Comparison of ENCODE assay signal across 8 cellular contexts in the genomic region with DNA sequence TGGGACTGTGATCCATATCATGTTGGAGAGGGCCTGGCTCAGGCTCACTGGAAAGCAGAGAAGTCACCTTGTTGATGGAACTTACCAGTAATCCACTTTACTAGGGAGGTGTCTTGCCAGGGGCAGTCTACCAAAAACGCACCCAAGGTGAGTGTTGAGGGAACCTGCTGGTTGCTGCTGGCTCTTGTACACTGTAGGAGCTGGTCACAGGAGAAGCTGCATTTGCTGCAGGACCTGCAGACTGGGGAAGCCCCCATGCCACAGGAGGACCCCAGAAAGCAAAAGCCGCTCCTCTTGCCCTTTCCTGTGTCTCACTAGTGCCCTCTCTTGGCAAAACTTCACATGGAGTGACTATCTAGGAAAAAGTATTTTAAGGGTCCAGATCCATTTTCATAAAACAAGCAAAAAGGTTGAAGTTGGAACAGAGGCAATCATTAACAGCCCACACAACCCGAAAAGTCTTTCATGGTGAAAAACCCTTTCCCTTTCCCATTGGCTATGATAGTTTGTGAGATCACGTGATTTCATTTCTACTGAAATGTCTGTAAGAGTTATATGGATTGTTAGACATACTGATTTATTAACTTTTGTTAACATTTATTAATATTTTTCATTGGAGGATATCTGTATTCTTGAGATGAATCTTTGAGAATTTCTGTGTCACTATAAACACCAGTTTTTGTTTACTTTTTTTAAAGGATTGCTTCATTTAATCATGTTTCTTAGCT. TPM values are rescaled to one million over a fixed set of nuclear protein-coding genes. Genes with fewer than 3 reads are reported as not detected.
DNase-seq lines count a peak whose midpoint lies in the region; ATAC-seq lines count a peak whose summit lies in the region.

No MANE protein-coding gene starts in this region.

- H3K4me1 Mint-ChIP-seq in immature natural killer cell = no peaks in the 10 kb centered on the region

- H3K9me3 ChIP-seq in HUES48 (ENCODE audit: control insufficient read depth, insufficient read depth, low read length) (no peaks in the 10 kb centered on the region), adipocyte (ENCODE audit: control insufficient read depth, low read length) (no peaks in the 10 kb centered on the region), aorta (ENCODE audit: control insufficient read depth, low read length) (no peaks in the 10 kb centered on the region)

- H3K9ac ChIP-seq in HUES48 (ENCODE audit: low read depth, low read length) (no peak overlapping the region), adipocyte (ENCODE audit: low read length) (no peak overlapping the region)

- no peaks in the 10 kb centered on the region for H3K36me3 ChIP-seq in HUES48 (ENCODE audit: control insufficient read depth, insufficient read depth, low read length)
- H3K36me3 ChIP-seq in adipocyte (ENCODE audit: control insufficient read depth, insufficient read depth, low read length, severe bottlenecking) = no peaks in the 10 kb centered on the region
- no peaks in the 10 kb centered on the region for H3K36me3 ChIP-seq in aorta (ENCODE audit: control insufficient read depth in 1 of 2, insufficient read depth in 2 of 2, low read length in 1 of 2)

- intact Hi-C loops in aorta (cut with DNase I) = loop anchor here in 1 of 2 donors (5.0 to 10.0 kb wide), 2 partner anchors 55 to 193 kb away; no protein-coding TSS in a partner anchor

- no peaks in the 10 kb centered on the region for H3K36me3 Mint-ChIP-seq in immature natural killer cell

- no peak overlapping the region for H3K4me3 ChIP-seq in HUES48 (ENCODE audit: low read depth, low read length)
- H3K4me3 ChIP-seq in adipocyte (ENCODE audit: low read length) = no peak overlapping the region
- H3K4me3 ChIP-seq in aorta (ENCODE audit: low read length in 2 of 2) = no peak overlapping the region

- H3K27ac ChIP-seq in HUES48 (ENCODE audit: low read depth, low read length) (peak overlapping the region; percentile 17), aorta (ENCODE audit: low read depth in 1 of 2, low read length in 2 of 2) (no peak overlapping the region)

- H3K4me1 ChIP-seq in HUES48 (ENCODE audit: control insufficient read depth, insufficient read depth, low read length) (peaks cover 35% of the 10 kb centered on the region), adipocyte (ENCODE audit: control insufficient read depth, insufficient read depth, low read length) (peaks cover 60% of the 10 kb centered on the region), aorta (ENCODE audit: control insufficient read depth in 1 of 2, insufficient read depth in 2 of 2, low read length in 2 of 2) (no peaks in the 10 kb centered on the region)

- no peaks in the 10 kb centered on the region for H3K27me3 ChIP-seq in HUES48 (ENCODE audit: control insufficient read depth, insufficient read depth, low read length)
- no peaks in the 10 kb centered on the region for H3K27me3 ChIP-seq in adipocyte (replicated peaks; ENCODE audit: control insufficient read depth, insufficient read depth, low read length)
- no peaks in the 10 kb centered on the region for H3K27me3 ChIP-seq in aorta (ENCODE audit: control insufficient read depth in 1 of 2, insufficient read depth in 2 of 2, low read length in 1 of 2)

- 45 to 62% methylated on average over 4 of the region's 4 CpGs for WGBS in aorta, 2 donors

- ATAC-seq in aorta (ENCODE audit: low FRiP score) (peak; percentile 57), GM21576 (IDR thresholded peaks at IDR 0.05; ENCODE audit: unreplicated experiment) (no peak)

- H3K27ac Mint-ChIP-seq in immature natural killer cell = no peak overlapping the region

- DNase-seq in ELF-1 (ENCODE audit: low read depth, low spot score) (peak; percentile 78), adipocyte (ENCODE audit: low read depth) (peak; percentile 57), immature natural killer cell (peak in 2 of 3 donors; percentile 3 to 4), aorta (no peak), NCI-H345 (lab: John Stamatoyannopoulos, UW) (no peak), DMS79 treated with DMSO at 0.1 percent for 48 hours (lab: John Stamatoyannopoulos, UW) (no peak)

- H3K4me3 Mint-ChIP-seq in immature natural killer cell = no peak overlapping the region

- peaks cover 2 to 3% (median 3%) of the 10 kb centered on the region in 3 donors for H3K27me3 Mint-ChIP-seq in immature natural killer cell (ENCODE audit: low read depth in 3 of 3)

- H3K9me3 Mint-ChIP-seq in immature natural killer cell = no peaks in the 10 kb centered on the region

RNA-seq across cellular contexts. Expression of a gene that starts 59.2 kb away (rescaled TPM):
- polyA plus RNA-seq in immature natural killer cell (1 to 10 TPM in 1 of 3 donors, under 1 TPM in 1, not detected in 1; 0.30 to 1.3 TPM), aorta (10 to 100 TPM; 10.6 to 13.6 TPM)
- 10 to 100 TPM; 80.9 to 86.7 TPM for total RNA-seq in aorta

Comparison
In these comparisons a context has a peak if more than half of its experiments do, and no peak if none do; other contexts are left out.
1. DNase-seq: peak in ELF-1 (single experiment), adipocyte (single experiment) and immature natural killer cell (2 of 3); none in aorta (0 of 2), NCI-H345 (single experiment) and DMS79 treated with DMSO at 0.1 percent for 48 hours (single experiment).
2. RNA of a gene that starts 59.2 kb away (polyA plus RNA-seq): 10.6 to 13.6 TPM in aorta; 0.30 to 1.3 TPM in immature natural killer cell; every median in the first group is over 4 times any median in the second.